ENCODE assay signal across 27 cellular contexts in genomic region chr6:53418288-53418687, GRCh38.
"Had no signal": no experiment of that assay in that cellular context is flagged by ENCODE, and none has a peak within 500 bp of the region (broad histone marks: within the 10 kb centered on the region; RNA-seq: fewer than 3 reads in every experiment).

No MANE protein-coding gene starts in this region.

- H3K36me3 Mint-ChIP-seq: activated naive CD4-positive, alpha-beta T cell treated with anti-CD3 and anti-CD28 coated beads, Interleukin-2, amount 50 U/mL, for 24 hours; WTC11 had no signal

- H3K4me3 Mint-ChIP-seq: activated CD8-positive, alpha-beta T cell treated with anti-CD3 and anti-CD28 coated beads, Interleukin-2, amount 10 ng/mL, durations not matched to agents 7 days and 5 days; activated naive CD4-positive, alpha-beta T cell treated with anti-CD3 and anti-CD28 coated beads, Interleukin-2, amount 50 U/mL, for 24 hours; T-helper 1 cell treated with Interleukin-12 subunit alpha and Interleukin-12 subunit beta and Interleukin-4 antibody, amounts not matched to agents 30 μg/mL and 1 μg/mL, for 36 hours; WTC11 had no signal

- H3K9me3 ChIP-seq: ascending aorta, body of pancreas, Peyer's patch had no signal

- H3K36me3 ChIP-seq: ascending aorta, cardiac muscle cell, Peyer's patch had no signal

- H3K4me1 Mint-ChIP-seq: activated naive CD4-positive, alpha-beta T cell treated with anti-CD3 and anti-CD28 coated beads, Interleukin-2, amount 50 U/mL, for 24 hours; WTC11 had no signal

- H3K27me3 ChIP-seq: ascending aorta, body of pancreas, cardiac muscle cell, Peyer's patch had no signal

- H3K4me3 ChIP-seq: ascending aorta, body of pancreas, cardiac muscle cell, K562, Peyer's patch had no signal

- ATAC-seq: activated CD8-positive, alpha-beta T cell treated with anti-CD3 and anti-CD28 coated beads, Interleukin-2, amount 10 ng/mL, durations not matched to agents 7 days and 5 days; body of pancreas; K562; WTC11 had no signal

- H3K27ac Mint-ChIP-seq: activated CD8-positive, alpha-beta T cell treated with anti-CD3 and anti-CD28 coated beads, Interleukin-2, amount 10 ng/mL, durations not matched to agents 7 days and 5 days; activated naive CD4-positive, alpha-beta T cell treated with anti-CD3 and anti-CD28 coated beads, Interleukin-2, amount 50 U/mL, for 24 hours; T-helper 1 cell treated with Interleukin-12 subunit alpha and Interleukin-12 subunit beta and Interleukin-4 antibody, amounts not matched to agents 30 μg/mL and 1 μg/mL, for 36 hours; WTC11 had no signal

- FAIRE-seq: K562 had no signal

- H3K9me3 Mint-ChIP-seq: activated naive CD4-positive, alpha-beta T cell treated with anti-CD3 and anti-CD28 coated beads, Interleukin-2, amount 50 U/mL, for 24 hours; T-helper 1 cell treated with Interleukin-12 subunit alpha and Interleukin-12 subunit beta and Interleukin-4 antibody, amounts not matched to agents 30 μg/mL and 1 μg/mL, for 36 hours; WTC11 had no signal

- H3K27me3 Mint-ChIP-seq: activated naive CD4-positive, alpha-beta T cell treated with anti-CD3 and anti-CD28 coated beads, Interleukin-2, amount 50 U/mL, for 24 hours had no signal

- H3K27ac ChIP-seq: ascending aorta, body of pancreas, cardiac muscle cell, Peyer's patch had no signal

- H3K4me1 ChIP-seq: ascending aorta, body of pancreas, Peyer's patch had no signal

- DNase-seq: activated CD4-positive, alpha-beta T cell treated with anti-CD3 and anti-CD28 coated beads for 48 hours; activated CD4-positive, alpha-beta T cell treated with anti-CD3 and anti-CD28 coated beads, Interleukin-2, amount 50 U/mL, for 4 hours; activated CD4-positive, CD25-positive, alpha-beta regulatory T cell treated with anti-CD3 and anti-CD28 coated beads, Interleukin-2, amount 50 U/mL, for 72 hours; activated CD8-positive, alpha-beta memory T cell treated with anti-CD3 and anti-CD28 coated beads, Interleukin-2, amount 50 U/mL, for 48 hours; activated CD8-positive, alpha-beta T cell treated with anti-CD3 and anti-CD28 coated beads, Interleukin-2, amount 10 ng/mL, durations not matched to agents 7 days and 5 days; activated effector memory CD4-positive, alpha-beta T cell treated with Interleukin-2 at 50 U/mL for 16 hours; activated naive CD4-positive, alpha-beta T cell; activated T-cell treated with anti-CD3 and anti-CD28 coated beads, Interleukin-2, amount 50 U/mL, for 1 hour; amniotic stem cell; body of pancreas; Karpas-422; NCI-H1048; NCI-H146; NCI-H1930; NCI-H2171 treated with DMSO at 0.1 percent for 48 hours; NCI-H345; NCI-H510A; NCI-H69; NK-92 treated with Interleukin-12 subunit alpha and Interleukin-12 subunit beta, amount 100 ng/mL, for 24 hours; Peyer's patch; SHP77 treated with DMSO at 0.1 percent for 48 hours had no signal
